ENCODE assay signal across 8 cellular contexts in the genomic region with DNA sequence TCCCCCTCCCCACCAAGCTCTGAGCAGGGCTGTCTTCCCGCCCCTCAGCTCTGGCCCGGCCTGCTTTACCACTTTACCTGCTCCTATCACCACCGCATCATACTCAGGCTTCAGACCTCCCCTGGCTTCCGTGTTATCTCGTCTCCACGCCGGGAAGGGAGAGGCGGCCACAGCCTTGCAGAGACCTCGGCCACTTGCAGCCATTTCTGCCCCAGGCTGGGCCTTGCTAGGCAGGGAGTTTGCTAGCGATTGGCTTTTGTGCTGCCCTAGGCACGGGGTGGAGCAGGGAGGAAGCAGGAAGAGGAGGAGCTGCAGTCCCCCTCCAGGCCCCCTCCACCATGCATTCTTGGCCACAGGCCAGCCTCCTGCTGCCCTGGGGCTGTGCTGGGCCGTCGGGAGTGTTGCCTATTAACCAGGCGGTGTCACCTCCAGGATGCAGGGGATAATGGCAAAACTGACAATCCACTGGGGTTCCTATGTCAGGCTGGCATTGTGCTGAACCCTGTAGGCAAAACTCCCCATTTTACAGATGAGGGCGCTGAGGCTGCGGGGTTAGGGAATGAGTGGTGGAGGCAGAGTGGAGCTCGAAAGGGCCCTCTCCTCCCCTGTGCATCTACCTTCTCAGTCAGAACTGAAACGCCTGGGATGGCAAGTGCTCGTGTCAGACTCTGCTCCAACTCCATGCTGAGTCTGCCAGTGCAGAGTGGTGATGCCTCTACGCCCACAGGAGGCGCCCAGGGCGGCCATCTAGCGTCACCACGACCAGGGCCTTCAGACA. TPM values are rescaled to one million over a fixed set of nuclear protein-coding genes. Genes with fewer than 3 reads are reported as not detected.
DNase-seq lines count a peak whose midpoint lies in the region; ATAC-seq and TF ChIP-seq lines count a peak whose summit lies in the region.

A gene (minus strand): TSS at position 251 of the 778 bp plus-strand sequence. CDS start 47 bp downstream, at position 204.

- H3K4me1 ChIP-seq in adipocyte (ENCODE audit: control insufficient read depth, insufficient read depth, low read length) (peaks cover 29% of the 10 kb centered on the region), neural progenitor cell (peaks cover 10% of the 10 kb centered on the region), urinary bladder (ENCODE audit: insufficient read depth) (no peaks in the 10 kb centered on the region)

- ATAC-seq in HG03460 (IDR thresholded peaks at IDR 0.05; ENCODE audit: unreplicated experiment) = peak; percentile 58

- peak within 1 kb of the TSS; percentile 84 for H3K4me3 Mint-ChIP-seq in neural progenitor cell

- DNase-seq in ELR (ENCODE audit: low read depth) = peak; percentile 93
- DNase-seq in RPMI8226 = peak; percentile 12
- peak; percentile 91 for DNase-seq in adipocyte (ENCODE audit: low read depth)
- DNase-seq in glomerular endothelial cell (ENCODE audit: extremely low read depth, low read depth, low spot score) = peak; percentile 41
- DNase-seq in neural progenitor cell (ENCODE audit: low spot score) = peak; percentile 76
- DNase-seq in RKO (ENCODE audit: low spot score) = no peak

- no peak for TF ChIP-seq CTCF in neural progenitor cell (IDR thresholded peaks at IDR 0.05)

- no peaks in the 10 kb centered on the region for H3K9me3 Mint-ChIP-seq in neural progenitor cell

- H3F3A ChIP-seq in neural progenitor cell (ENCODE audit: low read depth) = peaks cover 6% of the 10 kb centered on the region

- no peaks in the 10 kb centered on the region for H3K79me2 ChIP-seq in neural progenitor cell (ENCODE audit: low read depth)

- H3K27me3 Mint-ChIP-seq in neural progenitor cell (ENCODE audit: insufficient read depth, low read depth) = peaks cover 5% of the 10 kb centered on the region

- peak within 1 kb of the TSS; percentile 84 for H3K4me3 ChIP-seq in adipocyte (ENCODE audit: low read length)
- peak within 1 kb of the TSS; percentile 30 for H3K4me3 ChIP-seq in neural progenitor cell
- H3K4me3 ChIP-seq in urinary bladder (ENCODE audit: low read depth, low read length) = peak within 1 kb of the TSS; percentile 58

- H3K4me1 Mint-ChIP-seq in neural progenitor cell = peaks cover 29% of the 10 kb centered on the region

- H3K36me3 ChIP-seq in adipocyte (ENCODE audit: control insufficient read depth, insufficient read depth, low read length, severe bottlenecking) (peaks cover 37% of the 10 kb centered on the region), neural progenitor cell (no peaks in the 10 kb centered on the region), urinary bladder (ENCODE audit: insufficient read depth) (no peaks in the 10 kb centered on the region)

- WGBS in urinary bladder = 27% methylated on average over 24 of the region's 24 CpGs

- H4K20me1 ChIP-seq in neural progenitor cell (ENCODE audit: low read depth) = no peaks in the 10 kb centered on the region

- H3K36me3 Mint-ChIP-seq in neural progenitor cell = peaks cover 2% of the 10 kb centered on the region

- H3K4me2 ChIP-seq in neural progenitor cell = peak within 1 kb of the TSS; percentile 72

- peak within 1 kb of the TSS; percentile 92 for H2AFZ ChIP-seq in neural progenitor cell (replicated peaks)

- no peaks in the 10 kb centered on the region for H3K27me3 ChIP-seq in adipocyte (replicated peaks; ENCODE audit: control insufficient read depth, insufficient read depth, low read length)
- H3K27me3 ChIP-seq in neural progenitor cell = no peaks in the 10 kb centered on the region

- H3K27ac ChIP-seq in neural progenitor cell (no peak within 1 kb of the TSS), urinary bladder (ENCODE audit: low read depth) (peak within 1 kb of the TSS; percentile 90)

- H3K9me3 ChIP-seq in adipocyte (ENCODE audit: control insufficient read depth, low read length) = no peaks in the 10 kb centered on the region
- no peaks in the 10 kb centered on the region for H3K9me3 ChIP-seq in neural progenitor cell (ENCODE audit: low read depth)

- H3K9ac ChIP-seq in adipocyte (ENCODE audit: low read length) (peak within 1 kb of the TSS; percentile 88), neural progenitor cell (peak within 1 kb of the TSS; percentile 33)

- H3K27ac Mint-ChIP-seq in neural progenitor cell = peak within 1 kb of the TSS; percentile 96

RNA-seq across cellular contexts. Expression of the gene that starts here (rescaled TPM):
- total RNA-seq in glomerular endothelial cell = 2.8 and 5.7 TPM in 2 replicates
- 5.0 and 10.5 TPM in 2 replicates for total RNA-seq in neural progenitor cell (ENCODE audit: low replicate concordance)
- total RNA-seq in urinary bladder = 15.0 TPM
- polyA plus RNA-seq in urinary bladder = 8.9 TPM

Comparison
In these comparisons a context has a peak if more than half of its experiments do, and no peak if none do; other contexts are left out.
1. H3K4me3 ChIP-seq: peak in every context shown above with its lines; median percentile 84 in adipocyte; 58 in urinary bladder; 30 in neural progenitor cell.